In the genomic region with DNA sequence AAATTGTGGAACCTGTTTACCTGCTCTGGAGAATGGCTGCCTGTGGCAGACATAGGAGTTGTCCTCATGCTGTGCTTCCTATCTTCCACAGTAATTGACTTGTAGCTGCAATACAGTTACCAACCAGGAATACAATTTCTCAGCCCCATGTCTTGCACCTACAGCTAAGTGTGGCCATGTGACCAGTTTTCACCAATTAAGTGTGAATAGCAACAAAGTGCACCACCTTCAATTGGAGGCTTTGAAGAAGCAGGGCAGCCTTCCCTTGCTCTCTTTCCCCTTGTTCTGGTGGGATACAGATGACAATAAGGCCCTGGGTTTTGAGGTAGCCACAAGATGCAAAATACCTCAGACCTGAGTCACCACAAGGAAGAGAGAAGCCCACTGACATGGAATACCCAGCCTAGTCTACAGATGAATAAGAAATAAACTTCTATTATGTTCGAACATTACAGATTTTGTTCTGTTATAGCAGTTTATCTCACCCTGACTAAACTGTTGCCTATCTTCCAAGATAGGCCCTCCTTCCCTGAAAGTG, we compare ENCODE assay signal across 18 cellular contexts.
"Had no signal": no experiment of that assay in that cellular context is flagged by ENCODE, and none has a peak within 500 bp of the region (broad histone marks: within the 10 kb centered on the region; RNA-seq: fewer than 3 reads in every experiment).

No MANE protein-coding gene starts in this region.

- H3K27ac ChIP-seq: ascending aorta, gastroesophageal sphincter, neutrophil, tibial nerve had no signal

- H3K36me3 Mint-ChIP-seq: memory B cell; naive thymus-derived CD8-positive, alpha-beta T cell; stimulated activated effector memory CD8-positive, alpha-beta T cell treated with anti-CD3 and anti-CD28 coated beads, Interleukin-12 subunit alpha, Interleukin-12 subunit beta, amount 100 ng/mL, for 72 hours had no signal

- DNase-seq: activated CD4-positive, alpha-beta T cell treated with anti-CD3 and anti-CD28 coated beads, Interleukin-2, amount 50 U/mL, for 4 hours; activated naive CD4-positive, alpha-beta T cell treated with Interleukin-2 at 50 U/mL for 16 hours; activated T-cell treated with anti-CD3 and anti-CD28 coated beads for 4 hours; left ventricle myocardium inferior; naive thymus-derived CD8-positive, alpha-beta T cell; retina; substantia nigra had no signal

- H3K9me3 ChIP-seq: ascending aorta, gastroesophageal sphincter, left ventricle myocardium inferior, neutrophil, tibial nerve had no signal

- H3K4me1 ChIP-seq: ascending aorta, gastroesophageal sphincter, tibial nerve had no signal

- H3K9me3 Mint-ChIP-seq: memory B cell; naive thymus-derived CD8-positive, alpha-beta T cell; stimulated activated effector memory CD8-positive, alpha-beta T cell treated with anti-CD3 and anti-CD28 coated beads, Interleukin-12 subunit alpha, Interleukin-12 subunit beta, amount 100 ng/mL, for 72 hours had no signal

- H3K27me3 Mint-ChIP-seq: activated T-helper 17 cell treated with anti-CD3 and anti-CD28 coated beads, Interleukin-2, amount 50 U/mL, for 72 hours; memory B cell; naive thymus-derived CD8-positive, alpha-beta T cell had no signal

- ATAC-seq: activated CD4-positive, CD25-positive, alpha-beta regulatory T cell treated with anti-CD3 and anti-CD28 coated beads, Interleukin-2, amount 50 U/mL, for 24 hours; activated T-helper 17 cell treated with anti-CD3 and anti-CD28 coated beads, Interleukin-2, amount 50 U/mL, for 72 hours; gastroesophageal sphincter; naive thymus-derived CD8-positive, alpha-beta T cell; stimulated activated effector memory CD8-positive, alpha-beta T cell treated with anti-CD3 and anti-CD28 coated beads, Interleukin-12 subunit alpha, Interleukin-12 subunit beta, amount 100 ng/mL, for 72 hours had no signal

- H3K4me3 Mint-ChIP-seq: activated T-helper 17 cell treated with anti-CD3 and anti-CD28 coated beads, Interleukin-2, amount 50 U/mL, for 72 hours; memory B cell; naive thymus-derived CD8-positive, alpha-beta T cell; stimulated activated effector memory CD8-positive, alpha-beta T cell treated with anti-CD3 and anti-CD28 coated beads, Interleukin-12 subunit alpha, Interleukin-12 subunit beta, amount 100 ng/mL, for 72 hours had no signal

- H3K4me3 ChIP-seq: ascending aorta, gastroesophageal sphincter, left ventricle myocardium inferior, tibial nerve had no signal

- FAIRE-seq: colon, endometrium, islet of Langerhans had no signal

- H3K36me3 ChIP-seq: ascending aorta, gastroesophageal sphincter, left ventricle myocardium inferior, neutrophil, tibial nerve had no signal

- H3K27me3 ChIP-seq: ascending aorta, gastroesophageal sphincter, neutrophil, tibial nerve had no signal
